Comparison of ENCODE assay signal across 9 cellular contexts in genomic region chr3:15063238-15063637, GRCh38. TPM values are rescaled to one million over a fixed set of nuclear protein-coding genes. Genes with fewer than 3 reads are reported as not detected.
DNase-seq lines count a peak whose midpoint lies in the region; ATAC-seq and TF ChIP-seq lines count a peak whose summit lies in the region.
"Had no signal": no experiment of that assay in that cellular context is flagged by ENCODE, and none has a peak within 500 bp of the region (broad histone marks: within the 10 kb centered on the region; RNA-seq: fewer than 3 reads in every experiment).

No MANE protein-coding gene starts in this region.

- peak overlapping the region; percentile 61 for H3K4me2 ChIP-seq in KMS-11

- H3K27ac ChIP-seq in KMS-11, result no peak overlapping the region

- TF ChIP-seq CTCF in Caco-2 (IDR thresholded peaks at IDR 0.05; ENCODE audit: insufficient read depth in 1 of 2, low read depth in 1 of 2, low read length in 1 of 2, severe bottlenecking in 1 of 2, unreplicated experiment in 1 of 2) (no peak), KMS-11 (conservative IDR thresholded peaks at IDR 0.05; ENCODE audit: low read depth, low read length) (no peak), chondrocyte (IDR thresholded peaks at IDR 0.05) (no peak), nephron (IDR thresholded peaks at IDR 0.05; ENCODE audit: unreplicated experiment in 3 of 3) (no peak)

- peaks cover 34% of the 10 kb centered on the region for H3K79me2 ChIP-seq in KMS-11 (ENCODE audit: insufficient read depth, low read depth)

- CTCF ChIA-PET in Caco-2 (lab: Charles Lee), result no interaction called here

- H3K36me3 ChIP-seq in Caco-2 (ENCODE audit: control insufficient read depth, insufficient read depth, low read length) (peaks cover 2% of the 10 kb centered on the region; the same call in 1 of the 2 replicates), KMS-11 (ENCODE audit: insufficient read depth) (no peaks in the 10 kb centered on the region)

- H3K4me1 ChIP-seq in Caco-2 (peaks cover 17% of the 10 kb centered on the region), KMS-11 (ENCODE audit: low read depth, poor library complexity, severe bottlenecking) (peaks cover 5% of the 10 kb centered on the region)

- H3K27me3 ChIP-seq in Caco-2 (replicated peaks; ENCODE audit: control insufficient read depth, insufficient read depth, low read length), result no peaks in the 10 kb centered on the region
- H3K27me3 ChIP-seq in KMS-11 (ENCODE audit: insufficient read depth, low read depth), result no peaks in the 10 kb centered on the region
- H3K27me3 ChIP-seq: esophagus muscularis mucosa had no signal

- H3K4me3 ChIP-seq in Caco-2 (ENCODE audit: low read depth, low read length), result no peak overlapping the region
- H3K4me3 ChIP-seq in KMS-11 (IDR thresholded peaks at IDR 0.05; ENCODE audit: insufficient read depth, low read depth, low read length), result no peak overlapping the region

- no peaks in the 10 kb centered on the region for H4K20me1 ChIP-seq in KMS-11 (ENCODE audit: insufficient read depth)

- intact Hi-C loops in Caco-2 (cut with micrococcal nuclease; ENCODE audit: unreplicated experiment), result no loop called here

- ATAC-seq in GM18519 (IDR thresholded peaks at IDR 0.05; ENCODE audit: low FRiP score, unreplicated experiment) (no peak), HG02884 (IDR thresholded peaks at IDR 0.05; ENCODE audit: unreplicated experiment) (no peak)

- H3K27ac Mint-ChIP-seq in Caco-2 (ENCODE audit: unreplicated experiment) (peak overlapping the region; percentile 70), chondrocyte (ENCODE audit: unreplicated experiment) (peak overlapping the region; percentile 36), nephron (no peak overlapping the region)

- POLR2A ChIA-PET in Caco-2 (lab: Charles Lee), result no interaction called here

- H3K4me1 Mint-ChIP-seq in Caco-2 (ENCODE audit: low read depth, unreplicated experiment) (peaks cover 10% of the 10 kb centered on the region), chondrocyte (ENCODE audit: low read depth) (peaks cover 22% of the 10 kb centered on the region), nephron (peaks cover 14% of the 10 kb centered on the region)

- H3K9me3 Mint-ChIP-seq in Caco-2 (ENCODE audit: unreplicated experiment) (no peaks in the 10 kb centered on the region), chondrocyte (ENCODE audit: low read depth) (no peaks in the 10 kb centered on the region), nephron (peaks cover 2% of the 10 kb centered on the region)

- H3K9me3 ChIP-seq in Caco-2, result no peaks in the 10 kb centered on the region
- H3K9me3 ChIP-seq: esophagus muscularis mucosa had no signal

- no peak overlapping the region for H3K9ac ChIP-seq in KMS-11

- DNase-seq in Caco-2 (no peak), chondrocyte (ENCODE audit: low spot score) (no peak), NCI-H524 (lab: John Stamatoyannopoulos, UW) (no peak), DMS114 treated with DMSO at 0.1 percent for 48 hours (lab: John Stamatoyannopoulos, UW; ENCODE audit: unreplicated experiment) (no peak)

- H3K27me3 Mint-ChIP-seq in Caco-2 (ENCODE audit: insufficient read depth, unreplicated experiment), result no peaks in the 10 kb centered on the region
- no peaks in the 10 kb centered on the region for H3K27me3 Mint-ChIP-seq in chondrocyte (ENCODE audit: low read depth)
- H3K27me3 Mint-ChIP-seq in nephron (ENCODE audit: low read depth), result no peaks in the 10 kb centered on the region

- no peak overlapping the region for H2AFZ ChIP-seq in KMS-11 (ENCODE audit: low read depth)

- H3K4me3 Mint-ChIP-seq in Caco-2 (ENCODE audit: unreplicated experiment) (peak overlapping the region; percentile 92), chondrocyte (ENCODE audit: unreplicated experiment) (peak overlapping the region; percentile 27), nephron (peak overlapping the region; percentile 95 to 98 (median 98))

- H3K36me3 Mint-ChIP-seq in Caco-2 (ENCODE audit: insufficient read depth, unreplicated experiment), result peaks cover 53% of the 10 kb centered on the region
- H3K36me3 Mint-ChIP-seq in chondrocyte (ENCODE audit: low read depth), result peaks cover 7% of the 10 kb centered on the region
- peaks cover 33% of the 10 kb centered on the region for H3K36me3 Mint-ChIP-seq in nephron (ENCODE audit: low read depth)

- BruUV-seq in Caco-2 (replicated peaks; lab: Mats Ljungman, UMichigan), result no TSS peak

RNA-seq across cellular contexts. Expression of gene MRPS25, which starts 1.9 kb away (rescaled TPM):
- total RNA-seq in Caco-2 (2022) (53.3 and 55.6 TPM in 2 replicates), chondrocyte (29.5 to 35.7 TPM (median 29.8 TPM) in 3 replicates)

RNA-seq across cellular contexts. Expression of gene RBSN, which starts 35.7 kb away (rescaled TPM):
- 18.5 and 19.7 TPM in 2 replicates for total RNA-seq in Caco-2 (2022)
- total RNA-seq in chondrocyte, result 22.3 to 31.4 TPM (median 24.1 TPM) in 3 replicates

Comparison
In these comparisons a context has a peak if more than half of its experiments do, and no peak if none do; other contexts are left out.
1. H3K27ac Mint-ChIP-seq: peak in Caco-2 (single experiment) and chondrocyte (single experiment); none in nephron (0 of 3).
2. H3K4me3 Mint-ChIP-seq: peak in every context shown above with its lines; median percentile 98 in nephron; 92 in Caco-2; 27 in chondrocyte.